33 cellular contexts compared by ENCODE assay signal in genomic region chr12:78799679-78800078, GRCh38.
DNase-seq lines count a peak whose midpoint lies in the region; ATAC-seq and TF ChIP-seq lines count a peak whose summit lies in the region.
"Had no signal": no experiment of that assay in that cellular context is flagged by ENCODE, and none has a peak within 500 bp of the region (broad histone marks: within the 10 kb centered on the region; RNA-seq: fewer than 3 reads in every experiment).

No MANE protein-coding gene starts in this region.

- no peak overlapping the region for H3K9ac ChIP-seq in neural progenitor cell
- H3K9ac ChIP-seq: GM23248 had no signal

- DNase-seq in NCI-H1436 (lab: John Stamatoyannopoulos, UW) (peak; percentile 19), NCI-H1436 treated with DMSO at 0.1 percent for 48 hours (lab: John Stamatoyannopoulos, UW) (no peak), GM23338 (ENCODE audit: low spot score) (no peak), NCI-H82 treated with DMSO at 0.1 percent for 48 hours (lab: John Stamatoyannopoulos, UW; ENCODE audit: unreplicated experiment) (peak; percentile 94), neural progenitor cell (ENCODE audit: low spot score) (peak; percentile 11)
- no peak for DNase-seq in activated effector memory CD4-positive, alpha-beta T cell treated with anti-CD3 and anti-CD28 coated beads, Interleukin-2, amount 50 U/mL, for 16 hours
- DNase-seq: activated B cell treated with CpG ODN at 0.5 μM for 24 hours; activated gamma-delta T cell; activated naive CD8-positive, alpha-beta T cell treated with anti-CD3 and anti-CD28 coated beads for 36 hours; activated T-cell treated with anti-CD3 and anti-CD28 coated beads, Interleukin-2, amount 50 U/mL, for 24 hours; DMS79 treated with DMSO at 0.1 percent for 48 hours; GF-D8; GM23248; HFFc6; left cardiac atrium; mucosa of descending colon; NCI-H1048; NCI-H2029 treated with DMSO at 0.1 percent for 48 hours; NCI-H510A; SJCRH30; stimulated activated CD4-positive, alpha-beta T cell treated with anti-CD3 and anti-CD28 coated beads, Interleukin-2, amount 100 ng/mL, for 24 hours; stimulated activated CD8-positive, alpha-beta memory T cell treated with anti-CD3 and anti-CD28 coated beads, Interleukin-4, amount 100 ng/mL, for 48 hours; SW 1271; T-helper 9 cell had no signal

- no peaks in the 10 kb centered on the region for H4K20me1 ChIP-seq in GM23338 (replicated peaks; ENCODE audit: insufficient read depth)
- H4K20me1 ChIP-seq in neural progenitor cell (ENCODE audit: low read depth) = no peaks in the 10 kb centered on the region

- H3K27ac ChIP-seq in GM23338 (ENCODE audit: low read depth) (no peak overlapping the region), neural progenitor cell (no peak overlapping the region)
- H3K27ac ChIP-seq: 22Rv1, GM23248, hepatocyte, SJCRH30, thoracic aorta had no signal

- H2AFZ ChIP-seq in GM23338 (peak overlapping the region; percentile 11; the same call in 1 of the 2 replicates), neural progenitor cell (replicated peaks) (peak overlapping the region; percentile 18)
- H2AFZ ChIP-seq: GM23248, hepatocyte had no signal

- H3K4me1 ChIP-seq in GM23338 (ENCODE audit: insufficient read depth) (no peaks in the 10 kb centered on the region), neural progenitor cell (no peaks in the 10 kb centered on the region)

- H3K4me3 ChIP-seq in GM23338 (no peak overlapping the region), neural progenitor cell (no peak overlapping the region)
- H3K4me3 ChIP-seq: GM23248, hepatocyte, lung, mucosa of descending colon, SJCRH30, thoracic aorta had no signal

- no peaks in the 10 kb centered on the region for H3K36me3 ChIP-seq in GM23338 (ENCODE audit: insufficient read depth)
- H3K36me3 ChIP-seq in neural progenitor cell = no peaks in the 10 kb centered on the region
- H3K36me3 ChIP-seq: SJCRH30, thoracic aorta had no signal

- H3K4me3 Mint-ChIP-seq in GM23338 (no peak overlapping the region), neural progenitor cell (no peak overlapping the region)
- H3K4me3 Mint-ChIP-seq: activated B cell treated with CpG ODN at 0.5 μM for 24 hours; activated naive CD8-positive, alpha-beta T cell treated with anti-CD3 and anti-CD28 coated beads for 36 hours; activated T-cell treated with anti-CD3 and anti-CD28 coated beads, Interleukin-2, amount 50 U/mL, for 24 hours; CD14-positive monocyte; HFFc6; natural killer cell treated with Interleukin-12 subunit alpha and Interleukin-12 subunit beta and Interleukin-15 and Interleukin-18, amount 100 ng/mL, for 72 hours; stimulated activated naive CD8-positive, alpha-beta T cell treated with anti-CD3 and anti-CD28 coated beads, Interleukin-15, Interleukin-2, amounts not matched to agents 100 ng/mL and 50 ng/mL, for 24 hours had no signal

- H3K27ac Mint-ChIP-seq in GM23338 (no peak overlapping the region), neural progenitor cell (peak overlapping the region; percentile 58)
- H3K27ac Mint-ChIP-seq: activated B cell treated with CpG ODN at 0.5 μM for 24 hours; activated naive CD8-positive, alpha-beta T cell treated with anti-CD3 and anti-CD28 coated beads for 36 hours; activated T-cell treated with anti-CD3 and anti-CD28 coated beads, Interleukin-2, amount 50 U/mL, for 24 hours; CD14-positive monocyte; HFFc6; natural killer cell treated with Interleukin-12 subunit alpha and Interleukin-12 subunit beta and Interleukin-15 and Interleukin-18, amount 100 ng/mL, for 72 hours; stimulated activated naive CD8-positive, alpha-beta T cell treated with anti-CD3 and anti-CD28 coated beads, Interleukin-15, Interleukin-2, amounts not matched to agents 100 ng/mL and 50 ng/mL, for 24 hours had no signal

- H3F3A ChIP-seq in GM23338 (replicated peaks; ENCODE audit: low read depth) = no peaks in the 10 kb centered on the region
- H3F3A ChIP-seq in neural progenitor cell (ENCODE audit: low read depth) = no peaks in the 10 kb centered on the region

- H3K9me3 Mint-ChIP-seq in GM23338 (peaks cover 8% of the 10 kb centered on the region; the same call in 2 of the 3 replicates), neural progenitor cell (peaks cover 9% of the 10 kb centered on the region)
- H3K9me3 Mint-ChIP-seq: HFFc6 had no signal

- ATAC-seq in GM23338 (peak; percentile 42), GM18907 (IDR thresholded peaks at IDR 0.05; ENCODE audit: unreplicated experiment) (no peak), GM18517 (IDR thresholded peaks at IDR 0.05; ENCODE audit: unreplicated experiment) (no peak)
- ATAC-seq: left cardiac atrium; mucosa of descending colon; natural killer cell treated with Interleukin-12 subunit alpha and Interleukin-12 subunit beta and Interleukin-15 and Interleukin-18, amount 100 ng/mL, for 72 hours had no signal

- H3K4me1 Mint-ChIP-seq in GM23338 (peaks cover 7% of the 10 kb centered on the region; the same call in 2 of the 3 replicates), neural progenitor cell (peaks cover 4% of the 10 kb centered on the region)
- H3K4me1 Mint-ChIP-seq: activated B cell treated with CpG ODN at 0.5 μM for 24 hours; activated naive CD8-positive, alpha-beta T cell treated with anti-CD3 and anti-CD28 coated beads for 36 hours; CD14-positive monocyte had no signal

- H3K27me3 ChIP-seq in GM23338 (ENCODE audit: insufficient read depth) (no peaks in the 10 kb centered on the region), neural progenitor cell (no peaks in the 10 kb centered on the region)
- H3K27me3 ChIP-seq: hepatocyte, SJCRH30 had no signal

- H3K27me3 Mint-ChIP-seq in GM23338 (ENCODE audit: insufficient read depth, low read depth, poor library complexity) (no peaks in the 10 kb centered on the region), neural progenitor cell (ENCODE audit: insufficient read depth, low read depth) (no peaks in the 10 kb centered on the region)
- H3K27me3 Mint-ChIP-seq: activated B cell treated with CpG ODN at 0.5 μM for 24 hours; activated naive CD8-positive, alpha-beta T cell treated with anti-CD3 and anti-CD28 coated beads for 36 hours; activated T-cell treated with anti-CD3 and anti-CD28 coated beads, Interleukin-2, amount 50 U/mL, for 24 hours; natural killer cell treated with Interleukin-12 subunit alpha and Interleukin-12 subunit beta and Interleukin-15 and Interleukin-18, amount 100 ng/mL, for 72 hours; stimulated activated naive CD8-positive, alpha-beta T cell treated with anti-CD3 and anti-CD28 coated beads, Interleukin-15, Interleukin-2, amounts not matched to agents 100 ng/mL and 50 ng/mL, for 24 hours had no signal

- H3K4me2 ChIP-seq in GM23338 = no peak overlapping the region
- H3K4me2 ChIP-seq in neural progenitor cell = no peak overlapping the region
- H3K4me2 ChIP-seq: hepatocyte had no signal

- H3K79me2 ChIP-seq in GM23338 (replicated peaks; ENCODE audit: insufficient read depth) (no peaks in the 10 kb centered on the region), neural progenitor cell (ENCODE audit: low read depth) (no peaks in the 10 kb centered on the region)
- H3K79me2 ChIP-seq: hepatocyte had no signal

- no peaks in the 10 kb centered on the region; the same call in 1 of the 2 replicates for H3K9me2 ChIP-seq in GM23338 (ENCODE audit: insufficient read depth)

- H3K36me3 Mint-ChIP-seq in GM23338 (ENCODE audit: low read depth) = peaks cover 10% of the 10 kb centered on the region; the same call in 2 of the 3 replicates
- no peaks in the 10 kb centered on the region for H3K36me3 Mint-ChIP-seq in neural progenitor cell
- H3K36me3 Mint-ChIP-seq: activated naive CD8-positive, alpha-beta T cell treated with anti-CD3 and anti-CD28 coated beads for 36 hours; CD14-positive monocyte; natural killer cell treated with Interleukin-12 subunit alpha and Interleukin-12 subunit beta and Interleukin-15 and Interleukin-18, amount 100 ng/mL, for 72 hours had no signal

- no peak for TF ChIP-seq CTCF in GM23338 (conservative IDR thresholded peaks at IDR 0.05; ENCODE audit: low read depth in 2 of 2)
- no peak for TF ChIP-seq CTCF in neural progenitor cell (IDR thresholded peaks at IDR 0.05)

- no peaks in the 10 kb centered on the region for H3K9me3 ChIP-seq in neural progenitor cell (ENCODE audit: low read depth)
- H3K9me3 ChIP-seq: mucosa of descending colon, SJCRH30 had no signal

TF ChIP-seq in GM23338, 12 proteins besides CTCF, POLR2A, EP300 and RAD21:
- TF ChIP-seq CREB1 (CRISPR knock-in tag; IDR thresholded peaks at IDR 0.05; ENCODE audit: low read depth) (no peak), EZH2 (IDR thresholded peaks at IDR 0.05; ENCODE audit: low read depth, unreplicated experiment) (no peak), STAT1 (IDR thresholded peaks at IDR 0.05; ENCODE audit: unreplicated experiment) (no peak), POLR2AphosphoS5 (IDR thresholded peaks at IDR 0.05; ENCODE audit: low read depth) (no peak), JUNB (IDR thresholded peaks at IDR 0.05; ENCODE audit: unreplicated experiment) (no peak), ETS1 (IDR thresholded peaks at IDR 0.05) (no peak), ZNF331 (CRISPR knock-in tag; IDR thresholded peaks at IDR 0.05; ENCODE audit: low read depth) (no peak)

Comparison
In these comparisons a context has a peak if more than half of its experiments do, and no peak if none do; other contexts are left out.
1. DNase-seq: peak in NCI-H1436 (single experiment), NCI-H82 treated with DMSO at 0.1 percent for 48 hours (single experiment) and neural progenitor cell (single experiment); none in NCI-H1436 treated with DMSO at 0.1 percent for 48 hours (single experiment), GM23338 (single experiment) and activated effector memory CD4-positive, alpha-beta T cell treated with anti-CD3 and anti-CD28 coated beads, Interleukin-2, amount 50 U/mL, for 16 hours (single experiment).